ENCODE assay signal across 8 cellular contexts in genomic region chr15:29103825-29104565, GRCh38.
DNase-seq lines count a peak whose midpoint lies in the region; ATAC-seq and TF ChIP-seq lines count a peak whose summit lies in the region.

No MANE protein-coding gene starts in this region.

- TF ChIP-seq CTCF in foreskin fibroblast (IDR thresholded peaks at IDR 0.05; ENCODE audit: low read depth, low read length) (peak; percentile 98), omental fat pad (IDR thresholded peaks at IDR 0.05) (peak in 1 of 3 donors; percentile 4), tibial nerve (IDR thresholded peaks at IDR 0.05) (peak; percentile 67 to 90 (median 84))

- no peaks in the 10 kb centered on the region for H3K4me1 Mint-ChIP-seq in activated T-helper 2 cell treated with anti-CD3 and anti-CD28 coated beads, Interferon-gamma antibody, Interleukin-2, Interleukin-4, amounts not matched to agents 10 μg/mL and 5 μg/mL and 100 μg/mL, durations not matched to agents 14 hours and 24 hours and 36 hours (ENCODE audit: low read depth)

- peaks cover 0 to 11% (median 0%) of the 10 kb centered on the region in 4 donors for H3K4me1 ChIP-seq in tibial nerve

- TF ChIP-seq POLR2A in tibial nerve (IDR thresholded peaks at IDR 0.05) = no peak

- peak overlapping the region in 1 of 4 donors; percentile 62 for H3K27ac ChIP-seq in tibial nerve

- H3K9me3 ChIP-seq in tibial nerve = no peaks in the 10 kb centered on the region

- H3K36me3 Mint-ChIP-seq in activated T-helper 2 cell treated with anti-CD3 and anti-CD28 coated beads, Interferon-gamma antibody, Interleukin-2, Interleukin-4, amounts not matched to agents 10 μg/mL and 5 μg/mL and 100 μg/mL, durations not matched to agents 14 hours and 24 hours and 36 hours (ENCODE audit: low read depth) = no peaks in the 10 kb centered on the region

- H3K9me3 Mint-ChIP-seq in activated T-helper 2 cell treated with anti-CD3 and anti-CD28 coated beads, Interferon-gamma antibody, Interleukin-2, Interleukin-4, amounts not matched to agents 10 μg/mL and 5 μg/mL and 100 μg/mL, durations not matched to agents 14 hours and 24 hours and 36 hours = no peaks in the 10 kb centered on the region

- H3K27me3 ChIP-seq in tibial nerve = no peaks in the 10 kb centered on the region

- H3K4me3 ChIP-seq in foreskin fibroblast (ENCODE audit: low read depth in 1 of 2, low read length in 2 of 2) (peak overlapping the region; percentile 46 to 53), tibial nerve (peak overlapping the region; percentile 21 to 52 (median 31))

- no peaks in the 10 kb centered on the region for H3K27me3 Mint-ChIP-seq in activated T-helper 2 cell treated with anti-CD3 and anti-CD28 coated beads, Interferon-gamma antibody, Interleukin-2, Interleukin-4, amounts not matched to agents 10 μg/mL and 5 μg/mL and 100 μg/mL, durations not matched to agents 14 hours and 24 hours and 36 hours (ENCODE audit: low read depth)

- ATAC-seq in omental fat pad (ENCODE audit: low FRiP score) (peak; percentile 75), HG03095 (IDR thresholded peaks at IDR 0.05; ENCODE audit: unreplicated experiment) (no peak)

- DNase-seq in SIG-M5 treated with dmso at 0.1 percent for 504 hours (lab: John Stamatoyannopoulos, UW; ENCODE audit: unreplicated experiment) (peak; percentile 1), SIG-M5 (lab: John Stamatoyannopoulos, UW) (no peak), NCI-H524 treated with DMSO at 0.1 percent for 48 hours (lab: John Stamatoyannopoulos, UW) (peak; percentile 73), foreskin fibroblast (peak; percentile 78 to 93), omental fat pad (ENCODE audit: low spot score) (no peak), tibial nerve (ENCODE audit: low spot score in 2 of 2) (peak; percentile 27 to 44)
- peak; percentile 41 for DNase-seq in activated T-helper 2 cell treated with anti-CD3 and anti-CD28 coated beads, Interferon-gamma antibody, Interleukin-2, Interleukin-4, amounts not matched to agents 10 μg/mL and 5 μg/mL and 100 μg/mL, durations not matched to agents 14 hours and 24 hours and 36 hours (ENCODE audit: low spot score)

- WGBS in tibial nerve, 2 donors = 29 to 66% methylated on average over 16 to 37 of the region's 47 CpGs

- no peaks in the 10 kb centered on the region for H3K36me3 ChIP-seq in tibial nerve

- intact Hi-C loops in activated T-helper 2 cell treated with anti-CD3 and anti-CD28 coated beads, Interferon-gamma antibody, Interleukin-2, Interleukin-4, amounts not matched to agents 10 μg/mL and 5 μg/mL and 100 μg/mL, durations not matched to agents 14 hours and 24 hours and 36 hours (cut with micrococcal nuclease) = no loop called here

- no peak overlapping the region for H3K27ac Mint-ChIP-seq in activated T-helper 2 cell treated with anti-CD3 and anti-CD28 coated beads, Interferon-gamma antibody, Interleukin-2, Interleukin-4, amounts not matched to agents 10 μg/mL and 5 μg/mL and 100 μg/mL, durations not matched to agents 14 hours and 24 hours and 36 hours

- no peak overlapping the region for H3K4me3 Mint-ChIP-seq in activated T-helper 2 cell treated with anti-CD3 and anti-CD28 coated beads, Interferon-gamma antibody, Interleukin-2, Interleukin-4, amounts not matched to agents 10 μg/mL and 5 μg/mL and 100 μg/mL, durations not matched to agents 14 hours and 24 hours and 36 hours (ENCODE audit: low read depth)

- TF ChIP-seq EP300 in tibial nerve (IDR thresholded peaks at IDR 0.05) = no peak

Comparison
In these comparisons a context has a peak if more than half of its experiments do, and no peak if none do; other contexts are left out.
1. DNase-seq: peak in SIG-M5 treated with dmso at 0.1 percent for 504 hours (single experiment), NCI-H524 treated with DMSO at 0.1 percent for 48 hours (single experiment), activated T-helper 2 cell treated with anti-CD3 and anti-CD28 coated beads, Interferon-gamma antibody, Interleukin-2, Interleukin-4, amounts not matched to agents 10 μg/mL and 5 μg/mL and 100 μg/mL, durations not matched to agents 14 hours and 24 hours and 36 hours (single experiment), foreskin fibroblast (2 of 2) and tibial nerve (2 of 2); none in SIG-M5 (single experiment) and omental fat pad (single experiment).